In genomic region chr10:63005246-63005645, GRCh38 we compare ENCODE assay signal across 16 cellular contexts.
DNase-seq lines count a peak whose midpoint lies in the region; ATAC-seq, FAIRE-seq and TF ChIP-seq lines count a peak whose summit lies in the region.
"Had no signal": no experiment of that assay in that cellular context is flagged by ENCODE, and none has a peak within 500 bp of the region (broad histone marks: within the 10 kb centered on the region; RNA-seq: fewer than 3 reads in every experiment).

No MANE protein-coding gene starts in this region.

- H3K27me3 Mint-ChIP-seq in activated CD4-positive, alpha-beta memory T cell treated with anti-CD3 and anti-CD28 coated beads, Interleukin-2, amount 10 ng/mL, durations not matched to agents 7 days and 5 days: peaks cover 12% of the 10 kb centered on the region

- peaks cover 12% of the 10 kb centered on the region for H3K4me1 Mint-ChIP-seq in activated CD4-positive, alpha-beta memory T cell treated with anti-CD3 and anti-CD28 coated beads, Interleukin-2, amount 10 ng/mL, durations not matched to agents 7 days and 5 days

- H3K4me3 ChIP-seq in bronchial epithelial cell (ENCODE audit: low read depth, low read length): no peak overlapping the region
- H3K4me3 ChIP-seq: cardiac muscle cell, hepatocyte, prostate gland had no signal

- H3K36me3 ChIP-seq in bronchial epithelial cell (ENCODE audit: control insufficient read depth, insufficient read depth, low read length): no peaks in the 10 kb centered on the region
- H3K36me3 ChIP-seq: cardiac muscle cell, prostate gland had no signal

- POLR2A ChIA-PET in activated CD4-positive, alpha-beta memory T cell treated with anti-CD3 and anti-CD28 coated beads, Interleukin-2, amount 10 ng/mL, durations not matched to agents 7 days and 5 days (lab: Charles Lee): no interaction called here

- H3K9me3 Mint-ChIP-seq in activated CD4-positive, alpha-beta memory T cell treated with anti-CD3 and anti-CD28 coated beads, Interleukin-2, amount 10 ng/mL, durations not matched to agents 7 days and 5 days: no peaks in the 10 kb centered on the region
- H3K9me3 Mint-ChIP-seq: CD4-positive, alpha-beta memory T cell; endodermal cell had no signal

- DNase-seq in ELR (ENCODE audit: low read depth): peak; percentile 64
- DNase-seq in LHCN-M2 (ENCODE audit: low read depth): peak; percentile 83
- DNase-seq in bronchial epithelial cell (ENCODE audit: low read depth): peak; percentile 72
- peak; percentile 43 for DNase-seq in myocyte (ENCODE audit: low read depth)
- no peak for DNase-seq in activated CD4-positive, alpha-beta memory T cell treated with anti-CD3 and anti-CD28 coated beads, Interleukin-2, amount 10 ng/mL, durations not matched to agents 7 days and 5 days
- no peak for DNase-seq in GM19238 (ENCODE audit: insufficient read length, low spot score)
- DNase-seq in D721Med (ENCODE audit: insufficient read length, low spot score): no peak
- DNase-seq: activated CD8-positive, alpha-beta memory T cell treated with anti-CD3 and anti-CD28 coated beads for 24 hours; CD4-positive, alpha-beta memory T cell; endodermal cell; NCI-H1092 treated with DMSO at 0.1 percent for 48 hours; SK-N-SH had no signal

- ATAC-seq in GM21528 (IDR thresholded peaks at IDR 0.05; ENCODE audit: low FRiP score, unreplicated experiment): no peak

- CTCF ChIA-PET in activated CD4-positive, alpha-beta memory T cell treated with anti-CD3 and anti-CD28 coated beads, Interleukin-2, amount 10 ng/mL, durations not matched to agents 7 days and 5 days (lab: Charles Lee): interaction anchor here (1.9 kb wide), 1 partner anchor 153 kb away, joined by 8 read pairs; no protein-coding TSS in a partner anchor

- no peak overlapping the region for H3K4me3 Mint-ChIP-seq in activated CD4-positive, alpha-beta memory T cell treated with anti-CD3 and anti-CD28 coated beads, Interleukin-2, amount 10 ng/mL, durations not matched to agents 7 days and 5 days
- H3K4me3 Mint-ChIP-seq: CD4-positive, alpha-beta memory T cell; endodermal cell had no signal

- no peak overlapping the region for H3K27ac Mint-ChIP-seq in activated CD4-positive, alpha-beta memory T cell treated with anti-CD3 and anti-CD28 coated beads, Interleukin-2, amount 10 ng/mL, durations not matched to agents 7 days and 5 days
- H3K27ac Mint-ChIP-seq: CD4-positive, alpha-beta memory T cell; endodermal cell had no signal

- H3K27me3 ChIP-seq in bronchial epithelial cell (ENCODE audit: control insufficient read depth, insufficient read depth, low read length): no peaks in the 10 kb centered on the region

- FAIRE-seq in bronchial epithelial cell (lab: Jason Lieb, UNC) (no peak), D721Med (lab: Jason Lieb, UNC) (no peak)

- no peaks in the 10 kb centered on the region for H3K36me3 Mint-ChIP-seq in activated CD4-positive, alpha-beta memory T cell treated with anti-CD3 and anti-CD28 coated beads, Interleukin-2, amount 10 ng/mL, durations not matched to agents 7 days and 5 days (ENCODE audit: low read depth)
- H3K36me3 Mint-ChIP-seq: CD4-positive, alpha-beta memory T cell had no signal

- no peak for TF ChIP-seq CTCF in bronchial epithelial cell (IDR thresholded peaks at IDR 0.05; ENCODE audit: insufficient read depth, low read length, severe bottlenecking)
- no peak for TF ChIP-seq CTCF in D721Med (IDR thresholded peaks at IDR 0.05; ENCODE audit: insufficient read depth, missing control alignments)

Comparison
In these comparisons a context has a peak if more than half of its experiments do, and no peak if none do; other contexts are left out.
1. DNase-seq: peak in ELR (single experiment), LHCN-M2 (single experiment), bronchial epithelial cell (single experiment) and myocyte (single experiment); none in activated CD4-positive, alpha-beta memory T cell treated with anti-CD3 and anti-CD28 coated beads, Interleukin-2, amount 10 ng/mL, durations not matched to agents 7 days and 5 days (single experiment), GM19238 (single experiment) and D721Med (single experiment).